Comparison of ENCODE assay signal across 2 cellular contexts in the genomic region with DNA sequence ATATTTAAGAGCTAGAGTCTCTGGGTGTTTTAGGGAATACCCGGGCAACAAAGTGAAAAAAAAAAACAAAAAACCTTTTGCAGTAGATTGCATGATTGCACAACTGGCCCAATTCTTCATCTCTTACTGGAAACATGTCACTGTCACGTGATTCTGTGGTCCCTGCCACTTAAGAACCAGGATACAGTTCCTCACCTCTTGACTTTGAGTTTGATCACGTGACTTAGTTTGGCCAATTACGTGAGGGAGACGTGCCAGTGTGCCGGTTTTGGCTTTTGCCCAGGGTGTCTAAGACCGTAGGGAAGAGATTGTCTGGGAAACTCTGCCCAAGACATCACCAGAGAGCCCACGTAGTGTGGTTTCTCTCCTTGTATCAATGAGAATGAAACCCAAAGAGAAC.
TF ChIP-seq lines count a peak whose summit lies in the region.

No MANE protein-coding gene starts in this region.

TF ChIP-seq in HepG2, 621 proteins besides CTCF, POLR2A, EP300 and RAD21:
- TF ChIP-seq, protein P1, sequence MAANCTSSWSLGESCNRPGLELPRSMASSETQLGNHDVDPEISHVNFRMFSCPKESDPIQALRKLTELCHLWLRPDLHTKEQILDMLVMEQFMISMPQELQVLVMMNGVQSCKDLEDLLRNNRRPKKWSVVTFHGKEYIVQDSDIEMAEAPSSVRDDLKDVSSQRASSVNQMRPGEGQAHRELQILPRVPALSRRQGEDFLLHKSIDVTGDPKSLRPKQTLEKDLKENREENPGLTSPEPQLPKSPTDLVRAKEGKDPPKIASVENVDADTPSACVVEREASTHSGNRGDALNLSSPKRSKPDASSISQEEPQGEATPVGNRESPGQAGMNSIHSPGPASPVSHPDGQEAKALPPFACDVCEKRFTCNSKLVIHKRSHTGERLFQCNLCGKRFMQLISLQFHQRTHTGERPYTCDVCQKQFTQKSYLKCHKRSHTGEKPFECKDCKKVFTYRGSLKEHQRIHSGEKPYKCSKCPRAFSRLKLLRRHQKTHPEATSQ (CRISPR knock-in tag; IDR thresholded peaks at IDR 0.05; ENCODE audit: borderline replicate concordance) = no peak
- TF ChIP-seq BCL6 (CRISPR knock-in tag; IDR thresholded peaks at IDR 0.05) = no peak
- no peak for TF ChIP-seq ZNF30 (CRISPR knock-in tag; IDR thresholded peaks at IDR 0.05)
- TF ChIP-seq, protein P2, sequence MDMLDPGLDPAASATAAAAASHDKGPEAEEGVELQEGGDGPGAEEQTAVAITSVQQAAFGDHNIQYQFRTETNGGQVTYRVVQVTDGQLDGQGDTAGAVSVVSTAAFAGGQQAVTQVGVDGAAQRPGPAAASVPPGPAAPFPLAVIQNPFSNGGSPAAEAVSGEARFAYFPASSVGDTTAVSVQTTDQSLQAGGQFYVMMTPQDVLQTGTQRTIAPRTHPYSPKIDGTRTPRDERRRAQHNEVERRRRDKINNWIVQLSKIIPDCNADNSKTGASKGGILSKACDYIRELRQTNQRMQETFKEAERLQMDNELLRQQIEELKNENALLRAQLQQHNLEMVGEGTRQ (IDR thresholded peaks at IDR 0.05; ENCODE audit: low read depth, low read length) = peak; percentile 96
- TF ChIP-seq, protein P2 (CRISPR knock-in tag; IDR thresholded peaks at IDR 0.05; ENCODE audit: borderline replicate concordance) = no peak; the same call in 1 of the 2 replicates
- peak; percentile 97 for TF ChIP-seq RAD51 (IDR thresholded peaks at IDR 0.05; ENCODE audit: borderline replicate concordance)
- TF ChIP-seq NFYB (CRISPR knock-in tag; IDR thresholded peaks at IDR 0.05) = 0 out of 2 replicates have a peak, but pooled peaks have one; percentile 32
- TF ChIP-seq CEBPB (IDR thresholded peaks at IDR 0.05; ENCODE audit: borderline replicate concordance, low read depth, low read length) = peak; percentile 43; the same call in 1 of the 2 replicates
- peak; percentile 68 for TF ChIP-seq LCORL (IDR thresholded peaks at IDR 0.05)
- TF ChIP-seq LCORL (CRISPR knock-in tag; IDR thresholded peaks at IDR 0.05) = no peak
- TF ChIP-seq, protein P3, sequence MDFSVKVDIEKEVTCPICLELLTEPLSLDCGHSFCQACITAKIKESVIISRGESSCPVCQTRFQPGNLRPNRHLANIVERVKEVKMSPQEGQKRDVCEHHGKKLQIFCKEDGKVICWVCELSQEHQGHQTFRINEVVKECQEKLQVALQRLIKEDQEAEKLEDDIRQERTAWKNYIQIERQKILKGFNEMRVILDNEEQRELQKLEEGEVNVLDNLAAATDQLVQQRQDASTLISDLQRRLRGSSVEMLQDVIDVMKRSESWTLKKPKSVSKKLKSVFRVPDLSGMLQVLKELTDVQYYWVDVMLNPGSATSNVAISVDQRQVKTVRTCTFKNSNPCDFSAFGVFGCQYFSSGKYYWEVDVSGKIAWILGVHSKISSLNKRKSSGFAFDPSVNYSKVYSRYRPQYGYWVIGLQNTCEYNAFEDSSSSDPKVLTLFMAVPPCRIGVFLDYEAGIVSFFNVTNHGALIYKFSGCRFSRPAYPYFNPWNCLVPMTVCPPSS (IDR thresholded peaks at IDR 0.05) = peak; percentile 31; the same call in 1 of the 2 replicates

TF ChIP-seq in GM12878, 131 proteins besides CTCF, POLR2A, EP300 and RAD21 (continued from another document):
- TF ChIP-seq, protein P4, sequence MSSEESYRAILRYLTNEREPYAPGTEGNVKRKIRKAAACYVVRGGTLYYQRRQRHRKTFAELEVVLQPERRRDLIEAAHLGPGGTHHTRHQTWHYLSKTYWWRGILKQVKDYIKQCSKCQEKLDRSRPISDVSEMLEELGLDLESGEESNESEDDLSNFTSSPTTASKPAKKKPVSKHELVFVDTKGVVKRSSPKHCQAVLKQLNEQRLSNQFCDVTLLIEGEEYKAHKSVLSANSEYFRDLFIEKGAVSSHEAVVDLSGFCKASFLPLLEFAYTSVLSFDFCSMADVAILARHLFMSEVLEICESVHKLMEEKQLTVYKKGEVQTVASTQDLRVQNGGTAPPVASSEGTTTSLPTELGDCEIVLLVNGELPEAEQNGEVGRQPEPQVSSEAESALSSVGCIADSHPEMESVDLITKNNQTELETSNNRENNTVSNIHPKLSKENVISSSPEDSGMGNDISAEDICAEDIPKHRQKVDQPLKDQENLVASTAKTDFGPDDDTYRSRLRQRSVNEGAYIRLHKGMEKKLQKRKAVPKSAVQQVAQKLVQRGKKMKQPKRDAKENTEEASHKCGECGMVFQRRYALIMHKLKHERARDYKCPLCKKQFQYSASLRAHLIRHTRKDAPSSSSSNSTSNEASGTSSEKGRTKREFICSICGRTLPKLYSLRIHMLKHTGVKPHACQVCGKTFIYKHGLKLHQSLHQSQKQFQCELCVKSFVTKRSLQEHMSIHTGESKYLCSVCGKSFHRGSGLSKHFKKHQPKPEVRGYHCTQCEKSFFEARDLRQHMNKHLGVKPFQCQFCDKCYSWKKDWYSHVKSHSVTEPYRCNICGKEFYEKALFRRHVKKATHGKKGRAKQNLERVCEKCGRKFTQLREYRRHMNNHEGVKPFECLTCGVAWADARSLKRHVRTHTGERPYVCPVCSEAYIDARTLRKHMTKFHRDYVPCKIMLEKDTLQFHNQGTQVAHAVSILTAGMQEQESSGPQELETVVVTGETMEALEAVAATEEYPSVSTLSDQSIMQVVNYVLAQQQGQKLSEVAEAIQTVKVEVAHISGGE (CRISPR knock-in tag; IDR thresholded peaks at IDR 0.05) = 0 out of 2 replicates have a peak, but pooled peaks have one; percentile 24
- TF ChIP-seq RAD51 (IDR thresholded peaks at IDR 0.05) (peak; percentile 99), MTA2 (IDR thresholded peaks at IDR 0.05; ENCODE audit: low read depth) (0 out of 2 replicates have a peak, but pooled peaks have one; percentile 9), SMC3 (IDR thresholded peaks at IDR 0.05; ENCODE audit: borderline replicate concordance, low read length) (no peak), SUZ12 (IDR thresholded peaks at IDR 0.05; ENCODE audit: unreplicated experiment) (no peak), CBFB (IDR thresholded peaks at IDR 0.05; ENCODE audit: low read depth) (no peak), IKZF2 (IDR thresholded peaks at IDR 0.05) (peak in 1 of 2 experiments; percentile 24; a peak in 1 of 4 replicates), IKZF1 (conservative IDR thresholded peaks at IDR 0.05) (peak; percentile 19; the same call in 1 of the 2 replicates), BHLHE40 (IDR thresholded peaks at IDR 0.05; ENCODE audit: borderline replicate concordance in 1 of 2, low read depth in 2 of 2, low read length in 1 of 2) (peak; percentile 72 to 93; a peak in 3 of 4 replicates)
- TF ChIP-seq, protein P2 (IDR thresholded peaks at IDR 0.05; ENCODE audit: borderline replicate concordance, low read depth, low read length) = peak; percentile 68; the same call in 1 of the 2 replicates
